Comparison of ENCODE assay signal across 22 cellular contexts in genomic region chr6:12898603-12899002, GRCh38.
DNase-seq lines count a peak whose midpoint lies in the region; ATAC-seq, FAIRE-seq and TF ChIP-seq lines count a peak whose summit lies in the region.
"Had no signal": no experiment of that assay in that cellular context is flagged by ENCODE, and none has a peak within 500 bp of the region (broad histone marks: within the 10 kb centered on the region; RNA-seq: fewer than 3 reads in every experiment).

No MANE protein-coding gene starts in this region.

- no peaks in the 10 kb centered on the region for H3K79me2 ChIP-seq in OCI-LY3 (ENCODE audit: low read length)

- no peak for TF ChIP-seq POLR2A in GM12892 (IDR thresholded peaks at IDR 0.05; ENCODE audit: low read depth, low read length)

- ATAC-seq in memory B cell (ENCODE audit: low read depth) (peak; percentile 72), GM21515 (IDR thresholded peaks at IDR 0.05; ENCODE audit: unreplicated experiment) (no peak), HG03378 (IDR thresholded peaks at IDR 0.05; ENCODE audit: unreplicated experiment) (no peak)
- ATAC-seq: CD8-positive, alpha-beta T cell had no signal

- H3K36me3 Mint-ChIP-seq in memory B cell, result no peaks in the 10 kb centered on the region
- H3K36me3 Mint-ChIP-seq: CD4-positive, CD25-positive, alpha-beta regulatory T cell; CD8-positive, alpha-beta T cell had no signal

- H3K9me3 ChIP-seq in OCI-LY3 (ENCODE audit: insufficient read depth, low read length) (no peaks in the 10 kb centered on the region), tibial artery (no peaks in the 10 kb centered on the region)
- H3K9me3 ChIP-seq: BLaER1, Caco-2, HAP-1 had no signal

- peaks cover 10% of the 10 kb centered on the region for H3K4me1 Mint-ChIP-seq in memory B cell
- H3K4me1 Mint-ChIP-seq: CD4-positive, CD25-positive, alpha-beta regulatory T cell had no signal

- H3K4me2 ChIP-seq in OCI-LY3 (ENCODE audit: low read length), result peak overlapping the region; percentile 39

- H3K4me3 ChIP-seq in OCI-LY3 (ENCODE audit: low read length) (peak overlapping the region; percentile 21; the same call in 1 of the 2 replicates), tibial artery (no peak overlapping the region)
- H3K4me3 ChIP-seq: BLaER1, HAP-1 had no signal

- no peak overlapping the region for H3K4me3 Mint-ChIP-seq in memory B cell
- H3K4me3 Mint-ChIP-seq: B cell; CD4-positive, CD25-positive, alpha-beta regulatory T cell; CD8-positive, alpha-beta T cell had no signal

- no peak overlapping the region for H3K27ac ChIP-seq in OCI-LY3 (ENCODE audit: low read length)
- H3K27ac ChIP-seq in tibial artery, result peak overlapping the region; percentile 84 to 89
- H3K27ac ChIP-seq: 22Rv1, BLaER1, C4-2B had no signal

- H3K4me1 ChIP-seq in OCI-LY3 (ENCODE audit: low read length) (peaks cover 13% of the 10 kb centered on the region), tibial artery (peaks cover 0 to 76% (median 28%) of the 10 kb centered on the region in 4 donors)
- H3K4me1 ChIP-seq: Caco-2, HAP-1 had no signal

- H3K27ac Mint-ChIP-seq in memory B cell, result no peak overlapping the region
- H3K27ac Mint-ChIP-seq: B cell; CD4-positive, CD25-positive, alpha-beta regulatory T cell; CD8-positive, alpha-beta T cell had no signal

- DNase-seq in GM12892 (ENCODE audit: insufficient read length) (no peak), memory B cell (ENCODE audit: low spot score in 2 of 2) (no peak), tibial artery (no peak)
- DNase-seq in stimulated activated CD4-positive, alpha-beta T cell treated with anti-CD3 and anti-CD28 coated beads, Interleukin-1b, Interleukin-23, amount 100 ng/mL, for 48 hours, result no peak
- DNase-seq: Caco-2; CD4-positive, CD25-positive, alpha-beta regulatory T cell; CD8-positive, alpha-beta T cell; DMS153; DND-41; GOT3 had no signal

- H4K20me1 ChIP-seq in OCI-LY3 (ENCODE audit: insufficient read depth, low read length), result no peaks in the 10 kb centered on the region
- H4K20me1 ChIP-seq: BLaER1 had no signal

- no peaks in the 10 kb centered on the region for H3K9me3 Mint-ChIP-seq in memory B cell
- H3K9me3 Mint-ChIP-seq: CD8-positive, alpha-beta T cell had no signal

- H3K27me3 Mint-ChIP-seq in memory B cell, result peaks cover 25% of the 10 kb centered on the region

- H3K36me3 ChIP-seq in OCI-LY3 (replicated peaks; ENCODE audit: low read depth, low read length) (no peaks in the 10 kb centered on the region), tibial artery (no peaks in the 10 kb centered on the region)
- H3K36me3 ChIP-seq: BLaER1, HAP-1 had no signal

- H2AFZ ChIP-seq in OCI-LY3 (ENCODE audit: low read depth, low read length), result no peak overlapping the region

- H3K27me3 ChIP-seq in OCI-LY3 (ENCODE audit: low read depth, low read length) (peaks cover 28% of the 10 kb centered on the region; the same call in 1 of the 2 replicates), tibial artery (no peaks in the 10 kb centered on the region)
- H3K27me3 ChIP-seq: BLaER1 had no signal

- TF ChIP-seq CTCF in OCI-LY3 (IDR thresholded peaks at IDR 0.05; ENCODE audit: low read depth, low read length) (no peak), tibial artery (IDR thresholded peaks at IDR 0.05) (no peak)

- peak; percentile 78 for FAIRE-seq in GM12892 (lab: Jason Lieb, UNC)
- FAIRE-seq: A204.1, G401.6, GM18507, H54 had no signal

- intact Hi-C loops in tibial artery (cut with DNase I; ENCODE audit: low total_unique reads), result loop anchor here (10.0 kb wide), 1 partner anchor 1314 kb away; no protein-coding TSS in a partner anchor

- no peak overlapping the region for H3K9ac ChIP-seq in OCI-LY3 (ENCODE audit: low read length)
- H3K9ac ChIP-seq: BLaER1 had no signal
